Comparison of ENCODE assay signal across 12 cellular contexts in genomic region chr9:34084562-34084961, GRCh38. TPM values are rescaled to one million over a fixed set of nuclear protein-coding genes. Genes with fewer than 3 reads are reported as not detected.
DNase-seq lines count a peak whose midpoint lies in the region; ATAC-seq, FAIRE-seq and TF ChIP-seq lines count a peak whose summit lies in the region.
"Had no signal": no experiment of that assay in that cellular context is flagged by ENCODE, and none has a peak within 500 bp of the region (broad histone marks: within the 10 kb centered on the region; RNA-seq: fewer than 3 reads in every experiment).

No MANE protein-coding gene starts in this region.

- in situ Hi-C loops in transverse colon (cut with MboI; ENCODE audit: low pct_ligation_motif_present in 1 of 4, low pct_unique_long_range_greater_than_20kb in 1 of 4, low sequenced_read_pairs in 3 of 4), result no loop called here

- TF ChIP-seq EP300 in transverse colon (IDR thresholded peaks at IDR 0.05; ENCODE audit: low read depth), result peak; percentile 42

- H3K27ac Mint-ChIP-seq in activated CD4-positive, alpha-beta T cell treated with anti-CD3 and anti-CD28 coated beads for 36 hours, result peak overlapping the region; percentile 4
- no peak overlapping the region for H3K27ac Mint-ChIP-seq in activated CD4-positive, alpha-beta T cell treated with anti-CD3 and anti-CD28 coated beads, Interleukin-2, amount 10 ng/mL, durations not matched to agents 24 days and 14 days
- H3K27ac Mint-ChIP-seq in neural crest cell (ENCODE audit: unreplicated experiment), result peak overlapping the region; percentile 79
- H3K27ac Mint-ChIP-seq: IgD-negative memory B cell had no signal

- DNase-seq in activated CD4-positive, alpha-beta T cell treated with anti-CD3 and anti-CD28 coated beads for 36 hours, result no peak
- no peak for DNase-seq in activated CD4-positive, alpha-beta T cell treated with anti-CD3 and anti-CD28 coated beads, Interleukin-2, amount 10 ng/mL, durations not matched to agents 24 days and 14 days
- DNase-seq in foreskin melanocyte, result peak; percentile 91
- peak; percentile 2 for DNase-seq in neural crest cell (ENCODE audit: low read depth, low spot score)
- peak; percentile 14 for DNase-seq in transverse colon
- no peak for DNase-seq in left lung
- DNase-seq in activated CD4-positive, CD25-positive, alpha-beta regulatory T cell treated with anti-CD3 and anti-CD28 coated beads, Interleukin-2, amount 50 U/mL, for 72 hours, result no peak
- DNase-seq in RCC 7860 (ENCODE audit: low spot score), result no peak
- DNase-seq: activated naive CD4-positive, alpha-beta T cell treated with anti-CD3 and anti-CD28 coated beads, Interleukin-2, amount 50 U/mL, for 16 hours; small intestine had no signal

- ATAC-seq in activated CD4-positive, alpha-beta T cell treated with anti-CD3 and anti-CD28 coated beads for 36 hours, result no peak
- no peak for ATAC-seq in left lung

- 40% methylated on average over 1 of the region's 1 CpG; no CpG with 5 or more reads in 1 of the 2 donors for WGBS in transverse colon (ENCODE audit: low coverage in 1 of 2), 2 donors

- H3K27ac ChIP-seq in transverse colon (peak overlapping the region; percentile 54 to 62 (median 56)), left lung (no peak overlapping the region)

- H3K36me3 ChIP-seq in transverse colon, result peaks cover 0 to 25% (median 12%) of the 10 kb centered on the region in 4 donors
- peaks cover 0 to 51% of the 10 kb centered on the region in 2 donors for H3K36me3 ChIP-seq in left lung

- no peak overlapping the region for H3K4me3 ChIP-seq in transverse colon
- no peak overlapping the region for H3K4me3 ChIP-seq in left lung

- H3K4me1 Mint-ChIP-seq in activated CD4-positive, alpha-beta T cell treated with anti-CD3 and anti-CD28 coated beads for 36 hours, result peaks cover 23% of the 10 kb centered on the region
- peaks cover 12% of the 10 kb centered on the region for H3K4me1 Mint-ChIP-seq in activated CD4-positive, alpha-beta T cell treated with anti-CD3 and anti-CD28 coated beads, Interleukin-2, amount 10 ng/mL, durations not matched to agents 24 days and 14 days
- peaks cover 12% of the 10 kb centered on the region for H3K4me1 Mint-ChIP-seq in neural crest cell

- H3K27me3 ChIP-seq in transverse colon, result no peaks in the 10 kb centered on the region
- no peaks in the 10 kb centered on the region for H3K27me3 ChIP-seq in left lung

- peaks cover 33% of the 10 kb centered on the region for H3K36me3 Mint-ChIP-seq in activated CD4-positive, alpha-beta T cell treated with anti-CD3 and anti-CD28 coated beads for 36 hours (ENCODE audit: low read depth)
- H3K36me3 Mint-ChIP-seq in activated CD4-positive, alpha-beta T cell treated with anti-CD3 and anti-CD28 coated beads, Interleukin-2, amount 10 ng/mL, durations not matched to agents 24 days and 14 days (ENCODE audit: low read depth), result peaks cover 32% of the 10 kb centered on the region
- H3K36me3 Mint-ChIP-seq in neural crest cell (ENCODE audit: low read depth), result peaks cover 3% of the 10 kb centered on the region
- H3K36me3 Mint-ChIP-seq: IgD-negative memory B cell had no signal

- H3K4me1 ChIP-seq in transverse colon, result peaks cover 0 to 8% (median 2%) of the 10 kb centered on the region in 4 donors
- H3K4me1 ChIP-seq in left lung, result peaks cover 0 to 4% of the 10 kb centered on the region in 2 donors

- H3K4me3 Mint-ChIP-seq in activated CD4-positive, alpha-beta T cell treated with anti-CD3 and anti-CD28 coated beads for 36 hours, result no peak overlapping the region
- no peak overlapping the region for H3K4me3 Mint-ChIP-seq in activated CD4-positive, alpha-beta T cell treated with anti-CD3 and anti-CD28 coated beads, Interleukin-2, amount 10 ng/mL, durations not matched to agents 24 days and 14 days
- H3K4me3 Mint-ChIP-seq in neural crest cell, result no peak overlapping the region
- H3K4me3 Mint-ChIP-seq: IgD-negative memory B cell had no signal

- no peak for FAIRE-seq in RCC 7860 (lab: Jason Lieb, UNC)
- FAIRE-seq: keratinocyte, small intestine had no signal

- TF ChIP-seq CTCF in neural crest cell (conservative IDR thresholded peaks at IDR 0.05) (no peak), transverse colon (IDR thresholded peaks at IDR 0.05) (no peak), left lung (IDR thresholded peaks at IDR 0.05) (no peak)

- TF ChIP-seq POLR2A in transverse colon (IDR thresholded peaks at IDR 0.05), result no peak

- H3K9me3 ChIP-seq in transverse colon (no peaks in the 10 kb centered on the region), left lung (no peaks in the 10 kb centered on the region)

- intact Hi-C loops in activated CD4-positive, alpha-beta T cell treated with anti-CD3 and anti-CD28 coated beads for 36 hours (cut with DNase I, micrococcal nuclease), result no loop called here
- intact Hi-C loops in activated CD4-positive, alpha-beta T cell treated with anti-CD3 and anti-CD28 coated beads, Interleukin-2, amount 10 ng/mL, durations not matched to agents 24 days and 14 days (cut with micrococcal nuclease), result no loop called here
- intact Hi-C loops in transverse colon (cut with DNase I; ENCODE audit: low total_unique reads) (no loop called here), left lung (cut with DNase I) (no loop called here)

- H3K9me3 Mint-ChIP-seq in activated CD4-positive, alpha-beta T cell treated with anti-CD3 and anti-CD28 coated beads for 36 hours (ENCODE audit: low read depth), result no peaks in the 10 kb centered on the region
- H3K9me3 Mint-ChIP-seq in activated CD4-positive, alpha-beta T cell treated with anti-CD3 and anti-CD28 coated beads, Interleukin-2, amount 10 ng/mL, durations not matched to agents 24 days and 14 days, result no peaks in the 10 kb centered on the region
- no peaks in the 10 kb centered on the region for H3K9me3 Mint-ChIP-seq in neural crest cell
- H3K9me3 Mint-ChIP-seq: IgD-negative memory B cell had no signal

- POLR2A ChIA-PET in activated CD4-positive, alpha-beta T cell treated with anti-CD3 and anti-CD28 coated beads for 36 hours (lab: Charles Lee), result interaction anchor here (1.0 kb wide), 1 partner anchor 9 kb away, joined by 3 read pairs; no protein-coding TSS in a partner anchor

- CTCF ChIA-PET in activated CD4-positive, alpha-beta T cell treated with anti-CD3 and anti-CD28 coated beads for 36 hours (lab: Charles Lee), result interaction anchor here (0.6 to 2.9 kb wide), 3 partner anchors 11 to 278 kb away, joined by 3 to 16 read pairs (median 3); no protein-coding TSS in a partner anchor

- H3K27me3 Mint-ChIP-seq in activated CD4-positive, alpha-beta T cell treated with anti-CD3 and anti-CD28 coated beads for 36 hours, result no peaks in the 10 kb centered on the region
- no peaks in the 10 kb centered on the region for H3K27me3 Mint-ChIP-seq in activated CD4-positive, alpha-beta T cell treated with anti-CD3 and anti-CD28 coated beads, Interleukin-2, amount 10 ng/mL, durations not matched to agents 24 days and 14 days
- H3K27me3 Mint-ChIP-seq in neural crest cell (ENCODE audit: low read depth), result no peaks in the 10 kb centered on the region

RNA-seq across cellular contexts. Expression of gene UBAP2, which starts 35.9 kb away (rescaled TPM):
- 10 to 100 TPM; 42.7 to 50.8 TPM for total RNA-seq in activated CD4-positive, alpha-beta T cell treated with anti-CD3 and anti-CD28 coated beads for 36 hours
- total RNA-seq in activated CD4-positive, alpha-beta T cell treated with anti-CD3 and anti-CD28 coated beads, Interleukin-2, amount 10 ng/mL, durations not matched to agents 24 days and 14 days, result 51.8 and 55.6 TPM in 2 replicates
- total RNA-seq in neural crest cell, result 60.7 and 62.7 TPM in 2 replicates
- 10 to 100 TPM; 22.5 to 52.1 (median 31.7) TPM for total RNA-seq in transverse colon
- 10 to 100 TPM; 28.2 to 40.3 TPM for total RNA-seq in left lung

RNA-seq across cellular contexts. Expression of gene DCAF12, which starts 41.9 kb away (rescaled TPM):
- 10 to 100 TPM; 34.6 to 35.0 TPM for total RNA-seq in activated CD4-positive, alpha-beta T cell treated with anti-CD3 and anti-CD28 coated beads for 36 hours
- total RNA-seq in activated CD4-positive, alpha-beta T cell treated with anti-CD3 and anti-CD28 coated beads, Interleukin-2, amount 10 ng/mL, durations not matched to agents 24 days and 14 days, result 45.6 and 51.9 TPM in 2 replicates
- total RNA-seq in neural crest cell (52.6 and 54.1 TPM in 2 replicates), transverse colon (10 to 100 TPM; 22.1 to 29.7 (median 26.3) TPM), left lung (10 to 100 TPM; 30.4 to 45.8 TPM)

Comparison
In these comparisons a context has a peak if more than half of its experiments do, and no peak if none do; other contexts are left out.
1. DNase-seq: peak in foreskin melanocyte (single experiment), neural crest cell (single experiment) and transverse colon (single experiment); none in activated CD4-positive, alpha-beta T cell treated with anti-CD3 and anti-CD28 coated beads for 36 hours (single experiment), activated CD4-positive, alpha-beta T cell treated with anti-CD3 and anti-CD28 coated beads, Interleukin-2, amount 10 ng/mL, durations not matched to agents 24 days and 14 days (single experiment), left lung (0 of 2), activated CD4-positive, CD25-positive, alpha-beta regulatory T cell treated with anti-CD3 and anti-CD28 coated beads, Interleukin-2, amount 50 U/mL, for 72 hours (single experiment) and RCC 7860 (single experiment).
2. H3K27ac ChIP-seq: peak in transverse colon (4 of 4); none in left lung (0 of 2).